ENCODE assay signal across 1 cellular context in the genomic region with DNA sequence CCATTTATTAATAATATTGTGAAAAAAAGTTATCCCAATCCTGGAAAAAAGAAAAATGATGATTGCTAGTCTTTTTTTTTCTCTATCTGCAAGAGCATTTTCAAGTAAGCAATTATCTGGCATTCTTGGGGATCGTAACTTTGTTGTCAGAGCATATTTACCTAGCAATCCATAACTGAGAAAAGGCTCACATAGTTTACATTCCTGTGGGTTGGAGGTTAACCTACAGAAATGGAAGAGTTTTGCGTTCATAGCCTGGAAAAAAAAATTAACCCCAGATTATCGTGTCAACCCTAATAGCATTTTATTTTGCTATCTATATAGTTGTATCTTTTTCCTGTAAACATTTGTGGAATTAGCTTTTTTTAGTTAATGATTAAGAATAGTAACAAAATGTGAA.
TF ChIP-seq lines count a peak whose summit lies in the region.

No MANE protein-coding gene starts in this region.

TF ChIP-seq in IMR-90, 13 proteins besides CTCF, POLR2A, EP300 and RAD21 (continued from another document):
- no peak for TF ChIP-seq CEBPB (IDR thresholded peaks at IDR 0.05; ENCODE audit: low read depth, low read length)
- no peak for TF ChIP-seq RFX5 (IDR thresholded peaks at IDR 0.05; ENCODE audit: low read depth, low read length)
- TF ChIP-seq USF2 (IDR thresholded peaks at IDR 0.05; ENCODE audit: low read depth, low read length), result no peak
- no peak for TF ChIP-seq MAZ (IDR thresholded peaks at IDR 0.05; ENCODE audit: borderline replicate concordance, low read depth, low read length)
- TF ChIP-seq RCOR1 (IDR thresholded peaks at IDR 0.05; ENCODE audit: insufficient replicate concordance, low read length), result no peak
- no peak for TF ChIP-seq ELK1 (IDR thresholded peaks at IDR 0.05; ENCODE audit: borderline replicate concordance, low read depth, low read length)
- TF ChIP-seq BHLHE40 (IDR thresholded peaks at IDR 0.05; ENCODE audit: low read depth, low read length), result no peak
TF ChIP-seq in IMR-90: peak in this region for 0.
